Comparison of ENCODE assay signal across 32 cellular contexts in the genomic region with DNA sequence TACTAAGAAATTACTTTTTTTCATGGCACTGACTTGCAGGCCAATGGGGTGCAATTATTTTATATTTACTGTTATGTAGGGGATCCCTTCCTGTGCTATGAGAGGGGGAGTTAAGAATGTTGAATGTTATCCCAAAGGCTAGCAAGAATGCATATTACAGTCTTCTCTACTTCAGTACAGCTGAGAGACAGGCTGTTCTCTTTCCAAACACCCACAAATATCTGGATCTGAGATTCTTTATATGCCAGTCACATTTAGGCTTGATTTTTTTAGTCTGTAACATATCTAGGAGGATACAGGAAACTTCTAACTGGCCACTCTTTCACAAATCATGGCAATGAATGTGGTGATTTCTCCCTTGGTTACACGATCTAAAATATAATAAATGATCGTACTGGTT.
"Had no signal": no experiment of that assay in that cellular context is flagged by ENCODE, and none has a peak within 500 bp of the region (broad histone marks: within the 10 kb centered on the region; RNA-seq: fewer than 3 reads in every experiment).

No MANE protein-coding gene starts in this region.

- DNase-seq: activated B cell treated with CpG ODN at 0.5 μM for 24 hours; activated CD4-positive, alpha-beta memory T cell treated with anti-CD3 and anti-CD28 coated beads for 36 hours; activated CD4-positive, alpha-beta T cell treated with anti-CD3 and anti-CD28 coated beads for 4 hours; activated CD4-positive, alpha-beta T cell treated with anti-CD3 and anti-CD28 coated beads, Interleukin-2, amount 50 U/mL, for 1 hour; activated CD4-positive, CD25-positive, alpha-beta regulatory T cell treated with anti-CD3 and anti-CD28 coated beads, Interleukin-2, amount 50 U/mL, for 72 hours; activated CD8-positive, alpha-beta memory T cell treated with anti-CD3 and anti-CD28 coated beads, Interleukin-2, amount 50 U/mL, for 4 hours; activated gamma-delta T cell treated with Interleukin-2 at 50 U/mL for 16 hours; activated naive CD4-positive, alpha-beta T cell treated with anti-CD3 and anti-CD28 coated beads for 36 hours; activated T-cell treated with anti-CD3 and anti-CD28 coated beads for 4 hours; activated T-cell treated with anti-CD3 and anti-CD28 coated beads, Interleukin-2, amount 50 U/mL, for 4 hours; amygdala; NCI-H1092 treated with DMSO at 0.1 percent for 48 hours; NCI-H1417; NCI-H146; NCI-H187; NCI-H2029 treated with DMSO at 0.1 percent for 48 hours; NCI-H2107; NCI-H2171; NCI-H510A; NCI-H748 treated with DMSO at 0.1 percent for 48 hours; NK-92 treated with Interleukin-12 subunit alpha and Interleukin-12 subunit beta, amount 100 ng/mL, for 24 hours; PC-3; SIG-M5; T-cell; T-helper 17 cell had no signal

- H3K36me3 ChIP-seq: ascending aorta, cardiac muscle cell had no signal

- H3K4me3 ChIP-seq: ascending aorta, cardiac muscle cell had no signal

- ATAC-seq: activated naive CD4-positive, alpha-beta T cell treated with anti-CD3 and anti-CD28 coated beads, Interleukin-2, amount 50 U/mL, for 72 hours; activated T-cell treated with anti-CD3 and anti-CD28 coated beads, Interleukin-2, amount 50 U/mL, for 4 hours; PC-3; Right ventricle myocardium inferior; SK-N-SH treated with all-trans-retinoic acid at 6 μM for 48 hours; T-cell; T-helper 17 cell had no signal

- H3K27ac ChIP-seq: ascending aorta, cardiac muscle cell, RWPE1, VCaP had no signal

- H3K27me3 ChIP-seq: ascending aorta, cardiac muscle cell had no signal

- H3K9me3 ChIP-seq: ascending aorta had no signal
